Comparison of ENCODE assay signal across 10 cellular contexts in genomic region chr14:59482120-59482434, GRCh38. TPM values are rescaled to one million over a fixed set of nuclear protein-coding genes. Genes with fewer than 3 reads are reported as not detected.
DNase-seq lines count a peak whose midpoint lies in the region; ATAC-seq and TF ChIP-seq lines count a peak whose summit lies in the region.
"Had no signal": no experiment of that assay in that cellular context is flagged by ENCODE, and none has a peak within 500 bp of the region (broad histone marks: within the 10 kb centered on the region; RNA-seq: fewer than 3 reads in every experiment).

No MANE protein-coding gene starts in this region.

- CTCF ChIA-PET in Calu3 (lab: Charles Lee) = no interaction called here
- CTCF ChIA-PET in PC-9 (lab: Charles Lee) = no interaction called here

- H3K9me3 ChIP-seq in PC-9 (ENCODE audit: insufficient read depth, low read depth) = no peaks in the 10 kb centered on the region
- no peaks in the 10 kb centered on the region for H3K9me3 ChIP-seq in trophoblast cell (ENCODE audit: insufficient read depth, low read depth, low read length)

- no peaks in the 10 kb centered on the region for H3K9me3 Mint-ChIP-seq in Calu3 (ENCODE audit: low read depth, unreplicated experiment)
- H3K9me3 Mint-ChIP-seq: stimulated activated naive B cell treated with anti-CD40 and anti-IgM and Interleukin-4, amounts not matched to agents 10 μg/mL and 1 μg/mL and 100 μg/mL, for 72 hours had no signal

- H3K36me3 Mint-ChIP-seq in Calu3 (ENCODE audit: insufficient read depth, unreplicated experiment) = peaks cover 36% of the 10 kb centered on the region

- H3K79me2 ChIP-seq in PC-9 (ENCODE audit: low read depth) (peaks cover 89% of the 10 kb centered on the region), trophoblast cell (ENCODE audit: control insufficient read depth, insufficient read depth, low read length, poor library complexity) (peaks cover 8% of the 10 kb centered on the region)

- no peaks in the 10 kb centered on the region for H3K27me3 Mint-ChIP-seq in Calu3 (ENCODE audit: unreplicated experiment)
- H3K27me3 Mint-ChIP-seq: stimulated activated naive B cell treated with anti-CD40 and anti-IgM and Interleukin-4, amounts not matched to agents 10 μg/mL and 1 μg/mL and 100 μg/mL, for 72 hours had no signal

- intact Hi-C loops in Calu3 (cut with micrococcal nuclease; ENCODE audit: unreplicated experiment) (no loop called here), PC-9 (cut with micrococcal nuclease; ENCODE audit: unreplicated experiment) (loop anchor here (2.0 to 5.0 kb wide), 3 partner anchors 121 to 610 kb away; partner anchors contain the start of gene PCNX4)

- no peaks in the 10 kb centered on the region for H3K9me2 ChIP-seq in PC-9 (ENCODE audit: insufficient read depth)

- H3K9ac ChIP-seq in trophoblast cell (ENCODE audit: low read length) = no peak overlapping the region

- H3K4me2 ChIP-seq in PC-9 (peak overlapping the region; percentile 86), trophoblast cell (ENCODE audit: low read length) (peak overlapping the region; percentile 82)

- H4K8ac ChIP-seq in trophoblast cell (ENCODE audit: low read depth, low read length) = no peak overlapping the region

- H3K14ac ChIP-seq in trophoblast cell (ENCODE audit: low read length) = no peak overlapping the region

- BruUV-seq in Calu3 (replicated peaks; lab: Mats Ljungman, UMichigan) = no TSS peak
- BruUV-seq in PC-9 (replicated peaks; lab: Mats Ljungman, UMichigan) = no TSS peak

- H3K27me3 ChIP-seq in PC-9 (ENCODE audit: insufficient read depth, low read depth) = no peaks in the 10 kb centered on the region
- no peaks in the 10 kb centered on the region for H3K27me3 ChIP-seq in trophoblast cell (ENCODE audit: insufficient read depth, low read length)

- H3K4me3 ChIP-seq in PC-9 (peak overlapping the region; percentile 99), trophoblast cell (ENCODE audit: low read depth, low read length) (no peak overlapping the region)

- peaks cover 25% of the 10 kb centered on the region for H3F3A ChIP-seq in PC-9 (ENCODE audit: insufficient read depth, low read depth)

- peaks cover 11% of the 10 kb centered on the region for H3K79me1 ChIP-seq in trophoblast cell (ENCODE audit: low read length)

- no peak overlapping the region for H3K18ac ChIP-seq in trophoblast cell (ENCODE audit: low read length)

- H3K23ac ChIP-seq in trophoblast cell (ENCODE audit: low read length) = no peak overlapping the region

- no peaks in the 10 kb centered on the region; the same call in 1 of the 2 replicates for H4K20me1 ChIP-seq in PC-9 (ENCODE audit: insufficient read depth)

- no peak for ATAC-seq in activated CD4-positive, CD25-positive, alpha-beta regulatory T cell treated with anti-CD3 and anti-CD28 coated beads, Interleukin-2, amount 50 U/mL, for 24 hours
- ATAC-seq: stimulated activated naive B cell treated with anti-CD40 and anti-IgM and Interleukin-4, amounts not matched to agents 10 μg/mL and 1 μg/mL and 100 μg/mL, for 72 hours had no signal

- no peak overlapping the region for H4K91ac ChIP-seq in trophoblast cell (ENCODE audit: low read depth, low read length)

- peak overlapping the region; percentile 96 for H3K27ac ChIP-seq in PC-9
- H3K27ac ChIP-seq in trophoblast cell (ENCODE audit: low read depth, low read length) = no peak overlapping the region

- H3K36me3 ChIP-seq in PC-9 (ENCODE audit: low read depth) (peaks cover 25% of the 10 kb centered on the region), trophoblast cell (ENCODE audit: control insufficient read depth in 1 of 2, insufficient read depth in 2 of 2, low read length in 2 of 2) (peaks cover 0 to 3% of the 10 kb centered on the region in 2 experiments)

- H3K4me3 Mint-ChIP-seq in Calu3 (ENCODE audit: low read depth, unreplicated experiment) = peak overlapping the region; percentile 80

- H2BK12ac ChIP-seq in trophoblast cell (ENCODE audit: low read length) = no peak overlapping the region

- H4K12ac ChIP-seq in trophoblast cell (ENCODE audit: low read depth, low read length) = no peak overlapping the region

- no peak overlapping the region for H3K4ac ChIP-seq in trophoblast cell (ENCODE audit: low read depth, low read length)

- no peak overlapping the region for H2BK5ac ChIP-seq in trophoblast cell (ENCODE audit: low read depth, low read length, poor library complexity)

- POLR2A ChIA-PET in PC-9 (lab: Charles Lee; ENCODE audit: unreplicated experiment) = interaction anchor here (0.6 kb wide), 2 partner anchors 42 to 309 kb away, joined by 3 read pairs; no protein-coding TSS in a partner anchor

- H2BK120ac ChIP-seq in trophoblast cell (ENCODE audit: insufficient read depth, low read length, poor library complexity) = no peak overlapping the region

- 0 out of 2 replicates have a peak overlapping the region, but pooled peaks have one; percentile 67 for H2AFZ ChIP-seq in PC-9
- H2AFZ ChIP-seq in trophoblast cell (ENCODE audit: insufficient read depth, low read length, poor library complexity) = no peak overlapping the region

- H3K4me1 Mint-ChIP-seq in Calu3 (ENCODE audit: low read depth, unreplicated experiment) = peaks cover 27% of the 10 kb centered on the region

- DNase-seq in Calu3 = no peak
- no peak for DNase-seq in PC-9
- DNase-seq in dermis blood vessel endothelial cell = peak; percentile 4
- no peak for DNase-seq in trophoblast cell
- DNase-seq in NCI-H82 treated with DMSO at 0.1 percent for 48 hours (lab: John Stamatoyannopoulos, UW; ENCODE audit: unreplicated experiment) = no peak
- DNase-seq in GM20000 (ENCODE audit: low spot score) = no peak
- no peak for DNase-seq in activated CD4-positive, CD25-positive, alpha-beta regulatory T cell treated with anti-CD3 and anti-CD28 coated beads, Interleukin-2, amount 50 U/mL, for 72 hours
- DNase-seq: activated CD8-positive, alpha-beta memory T cell treated with anti-CD3 and anti-CD28 coated beads for 24 hours; stimulated activated naive B cell treated with anti-CD40 and anti-IgM and Interleukin-4, amounts not matched to agents 10 μg/mL and 1 μg/mL and 100 μg/mL, for 72 hours had no signal

- no peak overlapping the region for H2AK5ac ChIP-seq in trophoblast cell (ENCODE audit: low read length)

- peaks cover 46% of the 10 kb centered on the region for H3K4me1 ChIP-seq in PC-9 (replicated peaks; ENCODE audit: insufficient read depth)
- peaks cover 0 to 9% of the 10 kb centered on the region in 2 experiments for H3K4me1 ChIP-seq in trophoblast cell (ENCODE audit: control insufficient read depth in 1 of 2, insufficient read depth in 2 of 2, low read length in 2 of 2)

- H3K27ac Mint-ChIP-seq in Calu3 (ENCODE audit: unreplicated experiment) = peak overlapping the region; percentile 80
- H3K27ac Mint-ChIP-seq: stimulated activated naive B cell treated with anti-CD40 and anti-IgM and Interleukin-4, amounts not matched to agents 10 μg/mL and 1 μg/mL and 100 μg/mL, for 72 hours had no signal

- no peak for TF ChIP-seq CTCF in Calu3 (IDR thresholded peaks at IDR 0.05; ENCODE audit: unreplicated experiment)
- TF ChIP-seq CTCF in PC-9 (conservative IDR thresholded peaks at IDR 0.05) = no peak
- TF ChIP-seq CTCF in GM20000 (IDR thresholded peaks at IDR 0.05; ENCODE audit: extremely low read depth, missing control alignments) = no peak

RNA-seq across cellular contexts. Expression of gene L3HYPDH, which starts 2.1 kb away (rescaled TPM):
- total RNA-seq in Calu3 (2022) = 27.3 and 28.4 TPM in 2 replicates
- 96.3 and 121 TPM in 2 replicates for total RNA-seq in PC-9 (2021)
- 16.6 and 41.4 TPM in 2 replicates for total RNA-seq in dermis blood vessel endothelial cell
- 6.1 and 6.3 TPM in 2 replicates for polyA plus RNA-seq in trophoblast cell (2013)

RNA-seq across cellular contexts. Expression of gene JKAMP, which starts 2.2 kb away (rescaled TPM):
- total RNA-seq in Calu3 (2022) (48.9 and 49.4 TPM in 2 replicates), PC-9 (2021) (54.6 and 60.1 TPM in 2 replicates), dermis blood vessel endothelial cell (78.1 and 86.0 TPM in 2 replicates)
- polyA plus RNA-seq in trophoblast cell (2013) = 47.1 and 47.7 TPM in 2 replicates

RNA-seq across cellular contexts. Expression of gene GPR135, which starts 16.9 kb away (rescaled TPM):
- total RNA-seq in Calu3 (2022) (5.5 and 6.3 TPM in 2 replicates), PC-9 (2021) (13.6 and 15.2 TPM in 2 replicates), dermis blood vessel endothelial cell (0.47 and 0.68 TPM in 2 replicates)
- polyA plus RNA-seq in trophoblast cell (2013) = 0.23 and 0.25 TPM in 2 replicates
